1 cellular context compared by ENCODE assay signal in genomic region chr19:1125601-1126533, GRCh38.
A peak's percentile ranks its signal among the peaks of the same experiment; 100 is the strongest.
TF ChIP-seq lines count a peak whose summit lies in the region.

No MANE protein-coding gene starts in this region.

TF ChIP-seq in K562, 482 proteins besides CTCF, POLR2A, EP300 and RAD21 (continued from another document and continues in another):
- no peak for TF ChIP-seq PKNOX1 (IDR thresholded peaks at IDR 0.05)
- TF ChIP-seq MYBL2 (IDR thresholded peaks at IDR 0.05; ENCODE audit: low read depth): no peak
- no peak for TF ChIP-seq MYBL2 (CRISPR knock-in tag; IDR thresholded peaks at IDR 0.05; ENCODE audit: borderline replicate concordance)
- TF ChIP-seq ELF2 (CRISPR knock-in tag; IDR thresholded peaks at IDR 0.05): no peak
- no peak for TF ChIP-seq TAF1 (IDR thresholded peaks at IDR 0.05; ENCODE audit: control insufficient read depth, extremely low read depth, insufficient read depth, low read length, severe bottlenecking)
- TF ChIP-seq TEAD4 (IDR thresholded peaks at IDR 0.05; ENCODE audit: low read length): 0 out of 2 replicates have a peak, but pooled peaks have one; percentile 26
- TF ChIP-seq TEAD4 (CRISPR knock-in tag; IDR thresholded peaks at IDR 0.05; ENCODE audit: borderline replicate concordance): no peak
- no peak for TF ChIP-seq ZBTB49 (CRISPR knock-in tag; IDR thresholded peaks at IDR 0.05; ENCODE audit: borderline replicate concordance)
- peak; percentile 18; the same call in 1 of the 2 replicates for TF ChIP-seq NFIC (IDR thresholded peaks at IDR 0.05)
- peak; percentile 40; the same call in 1 of the 2 replicates for TF ChIP-seq BCOR (IDR thresholded peaks at IDR 0.05)
- TF ChIP-seq THRB (CRISPR knock-in tag; conservative IDR thresholded peaks at IDR 0.05): no peak
- no peak for TF ChIP-seq ZNF384 (IDR thresholded peaks at IDR 0.05; ENCODE audit: low read depth, low read length)
- no peak for TF ChIP-seq TRIM28 (IDR thresholded peaks at IDR 0.05)
- no peak for TF ChIP-seq CTCFL (IDR thresholded peaks at IDR 0.05; ENCODE audit: borderline replicate concordance, insufficient read depth, low read depth, low read length, poor library complexity, severe bottlenecking)
- TF ChIP-seq KDM2B (CRISPR knock-in tag; IDR thresholded peaks at IDR 0.05): no peak
- TF ChIP-seq NR0B1 (IDR thresholded peaks at IDR 0.05; ENCODE audit: partially characterized antibody): no peak
- TF ChIP-seq ZNF121 (CRISPR knock-in tag; conservative IDR thresholded peaks at IDR 0.05): peak; percentile 75; the same call in 1 of the 2 replicates
- TF ChIP-seq ZSCAN32 (CRISPR knock-in tag; IDR thresholded peaks at IDR 0.05): no peak
- no peak for TF ChIP-seq HDGF (IDR thresholded peaks at IDR 0.05)
- no peak for TF ChIP-seq IRF9 (tag; IDR thresholded peaks at IDR 0.05)
- no peak for TF ChIP-seq FOXM1 (IDR thresholded peaks at IDR 0.05; ENCODE audit: low read depth)
- TF ChIP-seq FOXM1 (CRISPR knock-in tag; IDR thresholded peaks at IDR 0.05; ENCODE audit: low read depth): no peak
- TF ChIP-seq ZNF184 (CRISPR knock-in tag; IDR thresholded peaks at IDR 0.05): no peak
- peak; percentile 69; the same call in 1 of the 2 replicates for TF ChIP-seq TAL1 (IDR thresholded peaks at IDR 0.05)
- TF ChIP-seq SIX5 (IDR thresholded peaks at IDR 0.05; ENCODE audit: borderline replicate concordance in 1 of 2, insufficient read depth in 1 of 2, low read depth in 1 of 2, low read length in 2 of 2): no peak
- no peak for TF ChIP-seq TRIM25 (IDR thresholded peaks at IDR 0.05; ENCODE audit: borderline replicate concordance)
- no peak for TF ChIP-seq FOSL1 (tag; conservative IDR thresholded peaks at IDR 0.05)
- no peak for TF ChIP-seq ZNF232 (CRISPR knock-in tag; IDR thresholded peaks at IDR 0.05)
- no peak for TF ChIP-seq ZNF592 (IDR thresholded peaks at IDR 0.05)
- TF ChIP-seq RBM34 (IDR thresholded peaks at IDR 0.05; ENCODE audit: borderline replicate concordance, insufficient read depth, low read length): no peak
- no peak for TF ChIP-seq ETS1 (conservative IDR thresholded peaks at IDR 0.05; ENCODE audit: control insufficient read depth, low read depth, low read length)
- TF ChIP-seq TSC22D4 (tag; IDR thresholded peaks at IDR 0.05): no peak
- TF ChIP-seq ELK3 (CRISPR knock-in tag; IDR thresholded peaks at IDR 0.05): no peak
